ENCODE assay signal across 8 cellular contexts in the genomic region with DNA sequence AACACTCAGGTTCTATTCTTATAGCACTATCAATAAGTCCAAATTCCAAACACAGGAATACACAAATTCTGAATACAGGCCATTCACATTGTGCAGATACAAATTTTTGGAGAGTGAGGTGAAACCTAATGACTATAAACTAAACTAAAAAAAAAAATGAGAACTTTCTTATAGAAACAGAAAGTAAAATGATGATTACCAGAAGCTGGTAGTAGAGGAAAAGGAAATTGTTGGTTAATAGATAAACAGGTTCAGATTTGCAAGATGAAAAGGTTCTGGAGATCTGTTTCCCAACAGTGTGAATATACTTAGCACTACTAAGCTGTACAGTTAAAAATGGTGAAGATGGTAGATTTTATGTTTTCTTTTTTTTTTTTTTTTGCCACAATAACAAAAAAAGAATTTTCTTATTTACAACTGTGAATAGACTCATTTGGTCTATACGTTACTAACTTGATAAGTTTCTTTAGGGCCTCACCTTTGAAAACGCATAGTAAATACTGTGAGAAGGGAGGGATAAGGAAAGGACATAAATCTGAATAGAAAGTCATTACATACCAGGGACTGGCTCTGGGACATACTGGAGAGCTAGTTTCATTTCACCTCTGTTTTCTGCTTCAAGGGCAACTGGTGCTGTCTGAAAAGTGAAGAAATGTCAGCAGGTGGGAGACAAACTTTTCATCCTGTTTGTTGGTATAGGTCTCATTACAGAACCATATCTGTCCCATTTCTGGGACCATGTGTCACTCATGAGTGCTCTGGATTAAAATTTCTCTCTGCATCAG. TPM values are rescaled to one million over a fixed set of nuclear protein-coding genes. Genes with fewer than 3 reads are reported as not detected.
DNase-seq lines count a peak whose midpoint lies in the region; ATAC-seq and TF ChIP-seq lines count a peak whose summit lies in the region.

No MANE protein-coding gene starts in this region.

- no peak for TF ChIP-seq POLR2A in prostate gland (IDR thresholded peaks at IDR 0.05)

- no peaks in the 10 kb centered on the region for H3K4me1 ChIP-seq in prostate gland (replicated peaks)

- H3K9me3 ChIP-seq in prostate gland: no peaks in the 10 kb centered on the region

- ATAC-seq in GM18517 (IDR thresholded peaks at IDR 0.05; ENCODE audit: unreplicated experiment) (peak; percentile 98), GM21390 (IDR thresholded peaks at IDR 0.05; ENCODE audit: unreplicated experiment) (peak; percentile 85), HG03159 (IDR thresholded peaks at IDR 0.05; ENCODE audit: unreplicated experiment) (peak; percentile 77)
- peak; percentile 92 for ATAC-seq in central memory CD8-positive, alpha-beta T cell (replicated peaks; ENCODE audit: extremely low read depth, poor library complexity, severe bottlenecking)

- H3K27ac ChIP-seq in prostate gland: no peak overlapping the region

- WGBS in prostate gland: 89% methylated on average over 2 of the region's 2 CpGs

- H3K4me1 Mint-ChIP-seq in central memory CD8-positive, alpha-beta T cell: peaks cover 27% of the 10 kb centered on the region

- no peak for TF ChIP-seq CTCF in prostate gland (IDR thresholded peaks at IDR 0.05)

- H3K4me3 ChIP-seq in prostate gland: no peak overlapping the region

- no peaks in the 10 kb centered on the region for H3K9me3 Mint-ChIP-seq in central memory CD8-positive, alpha-beta T cell

- H3K27ac Mint-ChIP-seq in central memory CD8-positive, alpha-beta T cell (ENCODE audit: low read depth): peak overlapping the region; percentile 80

- no peaks in the 10 kb centered on the region for H3K27me3 ChIP-seq in prostate gland (replicated peaks; ENCODE audit: insufficient read depth)

- no peaks in the 10 kb centered on the region for H3K27me3 Mint-ChIP-seq in central memory CD8-positive, alpha-beta T cell

- no peaks in the 10 kb centered on the region for H3K36me3 ChIP-seq in prostate gland

- H3K36me3 Mint-ChIP-seq in central memory CD8-positive, alpha-beta T cell (ENCODE audit: insufficient read depth): peaks cover 8% of the 10 kb centered on the region

- no peak for DNase-seq in central memory CD8-positive, alpha-beta T cell (ENCODE audit: low spot score in 2 of 2)
- no peak for DNase-seq in NCI-H1417 (lab: John Stamatoyannopoulos, UW)
- DNase-seq in NCI-H2107 (lab: John Stamatoyannopoulos, UW): no peak
- DNase-seq in prostate gland (ENCODE audit: low spot score): no peak
- DNase-seq in dedifferentiated amniotic fluid mesenchymal stem cell (ENCODE audit: extremely low spot score): no peak

- intact Hi-C loops in prostate gland (cut with DNase I): loop anchor here (10.0 kb wide), 1 partner anchor 515 kb away; no protein-coding TSS in a partner anchor

- peak overlapping the region; percentile 51 for H3K4me3 Mint-ChIP-seq in central memory CD8-positive, alpha-beta T cell

RNA-seq across cellular contexts. Expression of a gene that starts 14.2 kb away (rescaled TPM):
- total RNA-seq in prostate gland: 1 to 10 TPM; 1.4 to 3.6 TPM

RNA-seq across cellular contexts. Expression of a gene that starts 35.2 kb away (rescaled TPM):
- total RNA-seq in prostate gland: 10 to 100 TPM; 50.2 to 89.5 TPM

RNA-seq across cellular contexts. Expression of a gene that starts 52.4 kb away (rescaled TPM):
- 10 to 100 TPM; 13.6 to 24.4 TPM for total RNA-seq in prostate gland
